In the genomic region with DNA sequence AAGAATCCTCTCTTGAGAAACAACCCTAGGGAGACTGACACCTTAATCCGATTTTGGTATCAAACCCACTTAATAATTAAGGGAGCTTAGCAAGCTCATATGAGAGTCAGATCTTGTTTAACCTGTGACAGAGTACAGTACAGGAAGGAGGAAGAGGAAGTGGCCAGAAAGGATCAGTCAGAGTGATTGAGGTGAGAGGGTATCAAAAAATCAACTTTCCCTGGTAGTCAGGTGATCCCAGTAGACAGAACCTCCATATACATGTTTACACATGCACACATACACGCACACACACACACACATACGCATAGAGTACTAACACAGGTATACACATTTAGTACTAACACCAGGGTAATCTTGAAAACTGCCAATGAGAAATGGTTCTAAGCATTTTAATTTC, we compare ENCODE assay signal across 18 cellular contexts. TPM values are rescaled to one million over a fixed set of nuclear protein-coding genes. Genes with fewer than 3 reads are reported as not detected.
DNase-seq lines count a peak whose midpoint lies in the region; ATAC-seq, FAIRE-seq and TF ChIP-seq lines count a peak whose summit lies in the region.
"Had no signal": no experiment of that assay in that cellular context is flagged by ENCODE, and none has a peak within 500 bp of the region (broad histone marks: within the 10 kb centered on the region; RNA-seq: fewer than 3 reads in every experiment).

No MANE protein-coding gene starts in this region.

- no peak overlapping the region for H3K4me3 ChIP-seq in mammary epithelial cell (replicated peaks in 1 of 3; ENCODE audit: insufficient read depth in 1 of 3, low read depth in 2 of 3, low read length in 3 of 3)
- no peak overlapping the region for H3K4me3 ChIP-seq in GM12878
- H3K4me3 ChIP-seq: adrenal gland, gastrocnemius medialis, neural progenitor cell, right atrium auricular region, tibial nerve had no signal

- 67% methylated on average over 3 of the region's 3 CpGs for WGBS in mammary epithelial cell (ENCODE audit: low coverage, missing lambda C conversion rate)
- WGBS in GM12878 (ENCODE audit: insufficient coverage, insufficient replicate concordance, low lambda C conversion rate, missing lambda C conversion rate), result 49% methylated on average over 3 of the region's 3 CpGs

- no peak for TF ChIP-seq EP300 in GM12878 (IDR thresholded peaks at IDR 0.05; ENCODE audit: borderline replicate concordance in 1 of 2, control insufficient read depth in 1 of 2, low read depth in 2 of 2, low read length in 2 of 2)

- H2AFZ ChIP-seq in mammary epithelial cell (ENCODE audit: low read depth, low read length), result peak overlapping the region; percentile 4
- no peak overlapping the region for H2AFZ ChIP-seq in GM12878 (ENCODE audit: control insufficient read depth, low read depth, low read length)
- H2AFZ ChIP-seq: neural progenitor cell had no signal

- H3K36me3 Mint-ChIP-seq in MCF 10A (ENCODE audit: insufficient read depth, unreplicated experiment), result no peaks in the 10 kb centered on the region
- H3K36me3 Mint-ChIP-seq in chondrocyte (ENCODE audit: low read depth), result no peaks in the 10 kb centered on the region
- no peaks in the 10 kb centered on the region for H3K36me3 Mint-ChIP-seq in nephron progenitor cell (ENCODE audit: low read depth)
- H3K36me3 Mint-ChIP-seq: activated CD8-positive, alpha-beta memory T cell treated with anti-CD3 and anti-CD28 coated beads, Interleukin-2, amount 10 ng/mL, durations not matched to agents 7 days and 5 days had no signal

- no peaks in the 10 kb centered on the region for H3K9me3 Mint-ChIP-seq in MCF 10A (ENCODE audit: unreplicated experiment)
- peaks cover 5% of the 10 kb centered on the region for H3K9me3 Mint-ChIP-seq in chondrocyte (ENCODE audit: low read depth)
- no peaks in the 10 kb centered on the region for H3K9me3 Mint-ChIP-seq in nephron progenitor cell

- no peak for FAIRE-seq in GM12878 (lab: Jason Lieb, UNC)

- dilution Hi-C loops in mammary epithelial cell (cut with HindIII; ENCODE audit: low sequenced_read_pairs), result no loop called here

- POLR2A ChIA-PET in MCF 10A (lab: Yijun Ruan, JAX) (no interaction called here), GM12878 (lab: Charles Lee) (no interaction called here)

- RAD21 ChIA-PET in GM12878 (lab: Charles Lee; ENCODE audit: unreplicated experiment), result no interaction called here

- in situ Hi-C loops in mammary epithelial cell (cut with MboI; ENCODE audit: low sequenced_read_pairs in 2 of 2), result loop anchor here (25.0 kb wide), 2 partner anchors 181 to 506 kb away; no protein-coding TSS in a partner anchor
- in situ Hi-C loops in GM12878 (cut with MboI), result no loop called here

- TF ChIP-seq POLR2A in GM12878 (IDR thresholded peaks at IDR 0.05; ENCODE audit: low read depth, low read length), result no peak

- H3K9me3 ChIP-seq in mammary epithelial cell (replicated peaks; ENCODE audit: insufficient read depth, low read length) (no peaks in the 10 kb centered on the region), GM12878 (replicated peaks; ENCODE audit: control insufficient read depth, insufficient read depth, low read length) (no peaks in the 10 kb centered on the region)
- H3K9me3 ChIP-seq: adrenal gland, gastrocnemius medialis, right atrium auricular region, tibial nerve had no signal

- peaks cover 6% of the 10 kb centered on the region for H3K4me1 Mint-ChIP-seq in MCF 10A (ENCODE audit: insufficient read depth, unreplicated experiment)
- H3K4me1 Mint-ChIP-seq in chondrocyte (ENCODE audit: low read depth), result peaks cover 28% of the 10 kb centered on the region
- H3K4me1 Mint-ChIP-seq in nephron progenitor cell, result peaks cover 3% of the 10 kb centered on the region

- ATAC-seq in HG03159 (IDR thresholded peaks at IDR 0.05; ENCODE audit: unreplicated experiment) (peak; percentile 60), GM12878 (peak; percentile 49; the same call in 2 of the 3 replicates)
- ATAC-seq: activated CD8-positive, alpha-beta memory T cell treated with anti-CD3 and anti-CD28 coated beads, Interleukin-2, amount 10 ng/mL, durations not matched to agents 7 days and 5 days; gastrocnemius medialis had no signal

- BruUV-seq in mammary epithelial cell (replicated peaks; lab: Mats Ljungman, UMichigan) (no TSS peak), MCF 10A (replicated peaks; lab: Mats Ljungman, UMichigan) (no TSS peak), GM12878 (replicated peaks; lab: Mats Ljungman, UMichigan) (no TSS peak)

- SMC1A ChIA-PET in GM12878 (lab: Charles Lee; ENCODE audit: uncharacterized antibody, unreplicated experiment), result no interaction called here

- no peaks in the 10 kb centered on the region for H3K36me3 ChIP-seq in mammary epithelial cell (ENCODE audit: insufficient read depth, low read length)
- no peaks in the 10 kb centered on the region for H3K36me3 ChIP-seq in GM12878 (ENCODE audit: control insufficient read depth in 2 of 2, insufficient read depth in 2 of 2, low read length in 1 of 2)
- H3K36me3 ChIP-seq: adrenal gland, gastrocnemius medialis, neural progenitor cell, right atrium auricular region, tibial nerve had no signal

- no peak overlapping the region for H3K4me3 Mint-ChIP-seq in MCF 10A (ENCODE audit: unreplicated experiment)
- no peak overlapping the region for H3K4me3 Mint-ChIP-seq in chondrocyte (ENCODE audit: unreplicated experiment)
- no peak overlapping the region for H3K4me3 Mint-ChIP-seq in nephron progenitor cell
- H3K4me3 Mint-ChIP-seq: activated CD8-positive, alpha-beta memory T cell treated with anti-CD3 and anti-CD28 coated beads, Interleukin-2, amount 10 ng/mL, durations not matched to agents 7 days and 5 days; neural progenitor cell had no signal

- H3K4me2 ChIP-seq in mammary epithelial cell (ENCODE audit: insufficient read depth, low read depth, low read length), result no peak overlapping the region
- no peak overlapping the region for H3K4me2 ChIP-seq in GM12878 (ENCODE audit: control insufficient read depth, insufficient read depth)
- H3K4me2 ChIP-seq: neural progenitor cell had no signal

- H3K27ac Mint-ChIP-seq in MCF 10A (ENCODE audit: low read depth, unreplicated experiment), result no peak overlapping the region
- H3K27ac Mint-ChIP-seq in chondrocyte (ENCODE audit: unreplicated experiment), result no peak overlapping the region
- H3K27ac Mint-ChIP-seq in nephron progenitor cell, result no peak overlapping the region
- H3K27ac Mint-ChIP-seq: activated CD8-positive, alpha-beta memory T cell treated with anti-CD3 and anti-CD28 coated beads, Interleukin-2, amount 10 ng/mL, durations not matched to agents 7 days and 5 days; neural progenitor cell had no signal

- H3K79me2 ChIP-seq in mammary epithelial cell (ENCODE audit: insufficient read depth, low read length) (no peaks in the 10 kb centered on the region), GM12878 (ENCODE audit: control insufficient read depth, insufficient read depth, low read length) (no peaks in the 10 kb centered on the region)

- H3K27ac ChIP-seq in mammary epithelial cell (ENCODE audit: insufficient read depth, low read depth, low read length) (no peak overlapping the region), GM12878 (ENCODE audit: control insufficient read depth, insufficient read depth) (no peak overlapping the region)
- H3K27ac ChIP-seq: adrenal gland, gastrocnemius medialis, neural progenitor cell, right atrium auricular region, tibial nerve had no signal

- H3K9ac ChIP-seq in mammary epithelial cell (ENCODE audit: insufficient read depth, low read length) (no peak overlapping the region), GM12878 (ENCODE audit: control insufficient read depth, insufficient read depth, low read length) (no peak overlapping the region)
- H3K9ac ChIP-seq: neural progenitor cell had no signal

- TF ChIP-seq RAD21 in GM12878 (IDR thresholded peaks at IDR 0.05; ENCODE audit: insufficient read depth, low read depth, low read length), result no peak

- H3K27me3 Mint-ChIP-seq in MCF 10A (ENCODE audit: insufficient read depth, unreplicated experiment) (no peaks in the 10 kb centered on the region), chondrocyte (ENCODE audit: low read depth) (no peaks in the 10 kb centered on the region), nephron progenitor cell (ENCODE audit: low read depth, poor library complexity) (no peaks in the 10 kb centered on the region)
- H3K27me3 Mint-ChIP-seq: activated CD8-positive, alpha-beta memory T cell treated with anti-CD3 and anti-CD28 coated beads, Interleukin-2, amount 10 ng/mL, durations not matched to agents 7 days and 5 days had no signal

- TF ChIP-seq CTCF in mammary epithelial cell (conservative IDR thresholded peaks at IDR 0.05 in 1 of 2, IDR thresholded peaks at IDR 0.05 in 1 of 2; ENCODE audit: extremely low read depth in 1 of 2, insufficient read depth in 1 of 2, low read depth in 1 of 2, low read length in 2 of 2) (no peak), MCF 10A (IDR thresholded peaks at IDR 0.05; ENCODE audit: unreplicated experiment) (no peak), GM12878 (IDR thresholded peaks at IDR 0.05 in 2 of 3, conservative IDR thresholded peaks at IDR 0.05 in 1 of 3; ENCODE audit: control insufficient read depth in 2 of 3, extremely low read depth in 1 of 3, insufficient read depth in 1 of 3, low read depth in 3 of 3, low read length in 3 of 3) (no peak), chondrocyte (IDR thresholded peaks at IDR 0.05) (no peak), nephron progenitor cell (IDR thresholded peaks at IDR 0.05) (no peak)

- H3K27me3 ChIP-seq in mammary epithelial cell (ENCODE audit: insufficient read depth, low read length) (no peaks in the 10 kb centered on the region), GM12878 (replicated peaks in 1 of 2; ENCODE audit: control insufficient read depth in 2 of 2, insufficient read depth in 2 of 2, low read length in 1 of 2) (no peaks in the 10 kb centered on the region; a peak in 1 of 4 replicates)
- H3K27me3 ChIP-seq: adrenal gland, gastrocnemius medialis, neural progenitor cell, right atrium auricular region, tibial nerve had no signal

- intact Hi-C loops in mammary epithelial cell (cut with micrococcal nuclease), result no loop called here
- intact Hi-C loops in MCF 10A (cut with micrococcal nuclease), result no loop called here
- intact Hi-C loops in GM12878 (cut with micrococcal nuclease; ENCODE audit: unreplicated experiment), result no loop called here
- intact Hi-C loops in posterior vena cava (cut with DNase I), result no loop called here

- no peak for DNase-seq in mammary epithelial cell
- DNase-seq in MCF 10A (ENCODE audit: unreplicated experiment), result no peak
- no peak for DNase-seq in GM12878 (ENCODE audit: low read depth, low spot score)
- DNase-seq in posterior vena cava (ENCODE audit: low spot score), result no peak
- no peak for DNase-seq in chondrocyte (ENCODE audit: low spot score)
- DNase-seq in effector CD8-positive, alpha-beta T cell (lab: John Stamatoyannopoulos, UW), result no peak
- no peak for DNase-seq in nephron progenitor cell
- DNase-seq: activated CD8-positive, alpha-beta memory T cell treated with anti-CD3 and anti-CD28 coated beads, Interleukin-2, amount 10 ng/mL, durations not matched to agents 7 days and 5 days; adrenal gland; gastrocnemius medialis; KG1; NCI-H1417 treated with DMSO at 0.1 percent for 48 hours; NCI-H2227 treated with DMSO at 0.1 percent for 48 hours had no signal

- CTCF ChIA-PET in mammary epithelial cell (lab: Charles Lee; ENCODE audit: low non-redundant PET), result no interaction called here
- CTCF ChIA-PET in MCF 10A (lab: Yijun Ruan, JAX), result interaction anchor here (0.7 to 1.4 kb wide), 4 partner anchors 10 to 65 kb away, joined by 3 to 7 read pairs (median 3); no protein-coding TSS in a partner anchor
- CTCF ChIA-PET in GM12878 (lab: Yijun Ruan, JAX), result interaction anchor here (0.7 kb wide), 1 partner anchor 9 kb away, joined by 3 read pairs; no protein-coding TSS in a partner anchor

- H4K20me1 ChIP-seq in mammary epithelial cell (ENCODE audit: insufficient read depth, low read length) (no peaks in the 10 kb centered on the region), GM12878 (ENCODE audit: control insufficient read depth, insufficient read depth) (no peaks in the 10 kb centered on the region)

- H3K4me1 ChIP-seq in mammary epithelial cell (ENCODE audit: insufficient read depth, low read length) (peaks cover 6% of the 10 kb centered on the region), GM12878 (ENCODE audit: control insufficient read depth, insufficient read depth, low read length) (no peaks in the 10 kb centered on the region)
- H3K4me1 ChIP-seq: adrenal gland had no signal

RNA-seq across cellular contexts. Expression of gene GLIS3, which starts 56.8 kb away (rescaled TPM):
- total RNA-seq in mammary epithelial cell (1 to 10 TPM; 1.2 to 9.8 TPM), MCF 10A (2022) (1.1 TPM in 2 replicates), GM12878 (2014; rRNA removed) (0.06 and 0.60 TPM in 2 replicates), GM12878 (2014; rRNA removed; fragmentation: Illumina TruSeq; extraction: Trizol) (0.28 and 0.45 TPM in 2 replicates), GM12878 (2021) (0.56 and 0.64 TPM in 2 replicates), posterior vena cava (10 to 100 TPM; 32.2 to 53.1 TPM), chondrocyte (21.2 to 28.4 TPM (median 27.9 TPM) in 3 replicates)
- polyA plus RNA-seq in mammary epithelial cell (0.15 TPM), GM12878 (2011; rRNA removed) (0.04 and 0.08 TPM in 2 replicates), GM12878 (2014; fragmentation: Illumina TruSeq; extraction: Trizol) (0.18 and 0.25 TPM in 2 replicates), GM12878 (2014; fragmentation: Nextera tagmentation; extraction: Ambion mirVana) (under 1 TPM in 1 of 2 experiments, not detected in 1; 0.09 TPM), GM12878 (2014; rRNA removed) (0.08 and 0.09 TPM in 2 replicates), GM12878 (2016; fragmentation: Nextera tagmentation; extraction: Ambion mirVana) (under 1 TPM; 0.13 to 0.16 TPM)
- polyA minus RNA-seq in mammary epithelial cell, result 5.2 TPM
- 2.7 and 3.6 TPM in 2 replicates for total RNA-seq in GM12878 (2013; cell fraction: nucleolus; rRNA removed)
- polyA plus RNA-seq in GM12878 (2011; ENCODE audit: low read depth), result 0.21 TPM
- 0.07 and 0.19 TPM in 2 replicates for polyA plus RNA-seq in GM12878 (2011; cell fraction: cytosol; rRNA removed)
- 0.24 and 0.29 TPM in 2 replicates for polyA plus RNA-seq in GM12878 (2011; cell fraction: nucleus; rRNA removed)
- 0.28 and 0.35 TPM in 2 replicates for polyA plus RNA-seq in GM12878 (2012)
- 0.80 and 2.2 TPM in 2 replicates for polyA minus RNA-seq in GM12878 (2011; rRNA and poly(A)+ RNA removed)
- polyA minus RNA-seq in GM12878 (2011; cell fraction: cytosol; rRNA and poly(A)+ RNA removed), result not detected in 2 replicates
- polyA minus RNA-seq in GM12878 (2011; cell fraction: nucleus; rRNA and poly(A)+ RNA removed), result 1.2 and 3.4 TPM in 2 replicates
- total RNA-seq: OCI-LY7 had no signal
